ENCODE assay signal across 19 cellular contexts in the genomic region with DNA sequence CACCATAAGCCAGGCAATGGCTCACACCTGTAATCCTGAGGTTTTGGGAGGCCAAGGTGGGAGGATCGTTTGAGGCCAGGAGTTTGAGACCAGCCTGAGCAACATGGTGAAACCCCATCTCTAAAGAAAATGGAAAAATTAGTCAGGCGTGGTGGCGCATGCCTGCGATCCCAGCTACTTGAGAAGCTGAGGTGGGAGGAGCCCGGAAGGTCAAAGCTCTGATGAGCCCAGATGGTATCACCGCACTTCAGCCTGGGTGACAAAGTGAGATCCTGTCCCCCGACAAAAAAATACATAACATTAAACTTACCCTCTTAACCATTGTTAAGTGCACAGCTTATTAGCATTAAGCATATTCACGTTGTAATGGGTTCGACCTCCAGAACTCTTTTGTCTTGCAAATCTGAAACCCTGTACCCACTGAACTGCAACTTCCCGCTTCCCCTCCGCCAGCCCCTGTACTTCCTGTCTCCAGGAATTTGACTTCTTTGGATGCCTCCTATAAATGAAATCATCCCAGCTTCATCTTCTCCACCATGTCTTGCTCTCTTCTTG.
"Had no signal": no experiment of that assay in that cellular context is flagged by ENCODE, and none has a peak within 500 bp of the region (broad histone marks: within the 10 kb centered on the region; RNA-seq: fewer than 3 reads in every experiment).

No MANE protein-coding gene starts in this region.

- H3K36me3 Mint-ChIP-seq: immature natural killer cell, memory B cell, natural killer cell had no signal

- H3K9me3 Mint-ChIP-seq: immature natural killer cell, memory B cell, mesothelial cell of epicardium, natural killer cell had no signal

- DNase-seq: colonic mucosa; dermis blood vessel endothelial cell; esophagus squamous epithelium; foreskin fibroblast; glutamatergic neuron; immature natural killer cell; left ventricle myocardium inferior; lower lobe of right lung; natural killer cell; small intestine; stimulated activated CD4-positive, alpha-beta T cell treated with anti-CD3 and anti-CD28 coated beads, Interleukin-12 subunit alpha, Interleukin-12 subunit beta, amount 100 ng/mL, for 4 hours; stimulated activated naive CD4-positive, alpha-beta T cell treated with Interleukin-2 at 50 U/mL for 16 hours; trophoblast cell; uterus had no signal

- FAIRE-seq: keratinocyte, small intestine had no signal

- H3K27ac ChIP-seq: colonic mucosa, esophagus squamous epithelium, lower lobe of right lung, neutrophil had no signal

- H3K27me3 ChIP-seq: colonic mucosa, esophagus squamous epithelium, gastroesophageal sphincter, neutrophil, uterus had no signal

- H3K4me3 ChIP-seq: colonic mucosa, esophagus squamous epithelium, gastroesophageal sphincter, left ventricle myocardium inferior, lower lobe of right lung, uterus had no signal

- H3K4me1 Mint-ChIP-seq: immature natural killer cell, natural killer cell had no signal

- H3K36me3 ChIP-seq: colonic mucosa, uterus had no signal

- H3K27ac Mint-ChIP-seq: immature natural killer cell, memory B cell, natural killer cell had no signal

- ATAC-seq: gastroesophageal sphincter, lower lobe of right lung, natural killer cell had no signal

- H3K4me1 ChIP-seq: colonic mucosa, lower lobe of right lung, uterus had no signal

- H3K9me3 ChIP-seq: colonic mucosa, esophagus squamous epithelium, gastroesophageal sphincter, left ventricle myocardium inferior, lower lobe of right lung, neutrophil, uterus had no signal

- H3K4me3 Mint-ChIP-seq: immature natural killer cell, memory B cell, mesothelial cell of epicardium, natural killer cell had no signal
